10 cellular contexts compared by ENCODE assay signal in the genomic region with DNA sequence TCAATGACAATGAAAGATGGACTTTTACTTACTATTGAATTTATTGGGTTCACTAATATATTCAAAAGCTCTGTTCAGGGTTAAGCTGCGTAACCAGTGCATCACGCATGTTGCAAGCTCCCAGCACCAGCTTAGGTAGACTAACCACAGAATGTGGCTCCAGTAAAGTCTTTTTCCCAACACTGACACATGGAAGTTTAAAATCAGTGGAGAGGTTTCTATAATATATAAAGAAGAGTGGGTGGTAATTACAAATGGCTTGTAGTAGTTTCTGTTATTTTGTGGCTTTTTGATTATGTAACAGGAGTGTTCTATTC. TPM values are rescaled to one million over a fixed set of nuclear protein-coding genes. Genes with fewer than 3 reads are reported as not detected.
DNase-seq lines count a peak whose midpoint lies in the region; ATAC-seq and TF ChIP-seq lines count a peak whose summit lies in the region.
"Had no signal": no experiment of that assay in that cellular context is flagged by ENCODE, and none has a peak within 500 bp of the region (broad histone marks: within the 10 kb centered on the region; RNA-seq: fewer than 3 reads in every experiment).

No MANE protein-coding gene starts in this region.

- intact Hi-C loops in left ventricle myocardium inferior (cut with micrococcal nuclease) = loop anchor here (10.0 kb wide), 1 partner anchor 489 kb away; no protein-coding TSS in a partner anchor
- intact Hi-C loops in cardiac septum (cut with DNase I) = loop anchor here (5.0 kb wide), 1 partner anchor 76 kb away; no protein-coding TSS in a partner anchor
- intact Hi-C loops in breast epithelium (cut with DNase I; ENCODE audit: low total_unique reads) = no loop called here
- intact Hi-C loops in natural killer cell (cut with micrococcal nuclease) = no loop called here

- peaks cover 41 to 82% of the 10 kb centered on the region in 2 donors for H3K27me3 Mint-ChIP-seq in natural killer cell (ENCODE audit: low read depth in 2 of 2)

- H3K4me1 ChIP-seq in left ventricle myocardium inferior = peaks cover 86% of the 10 kb centered on the region
- H3K4me1 ChIP-seq in breast epithelium = no peaks in the 10 kb centered on the region

- H3K36me3 Mint-ChIP-seq in natural killer cell = no peaks in the 10 kb centered on the region

- H3K4me3 ChIP-seq in left ventricle myocardium inferior (peak overlapping the region; percentile 91), breast epithelium (peak overlapping the region in 2 of 3 donors; percentile 77 to 89)

- H3K27ac Mint-ChIP-seq in natural killer cell = no peak overlapping the region

- no peaks in the 10 kb centered on the region for H3K27me3 ChIP-seq in left ventricle myocardium inferior (ENCODE audit: low read depth)
- H3K27me3 ChIP-seq in breast epithelium = no peaks in the 10 kb centered on the region

- H3K36me3 ChIP-seq in left ventricle myocardium inferior (no peaks in the 10 kb centered on the region), breast epithelium (no peaks in the 10 kb centered on the region)

- H3K4me3 Mint-ChIP-seq in natural killer cell = peak overlapping the region; percentile 78

- DNase-seq in left ventricle myocardium inferior (no peak), cardiac septum (ENCODE audit: low spot score) (no peak), breast epithelium (ENCODE audit: low spot score in 2 of 2) (no peak), natural killer cell (no peak)
- DNase-seq: NCI-H146 had no signal

- no peaks in the 10 kb centered on the region for H3K9me3 Mint-ChIP-seq in natural killer cell

- ATAC-seq in natural killer cell (no peak), GM18505 (IDR thresholded peaks at IDR 0.05; ENCODE audit: unreplicated experiment) (no peak), HG02759 (IDR thresholded peaks at IDR 0.05; ENCODE audit: unreplicated experiment) (no peak), GM18519 (IDR thresholded peaks at IDR 0.05; ENCODE audit: low FRiP score, unreplicated experiment) (no peak), GM21447 (IDR thresholded peaks at IDR 0.05; ENCODE audit: unreplicated experiment) (no peak)

- TF ChIP-seq CTCF in left ventricle myocardium inferior (IDR thresholded peaks at IDR 0.05; ENCODE audit: borderline replicate concordance) (no peak), breast epithelium (IDR thresholded peaks at IDR 0.05) (no peak), natural killer cell (IDR thresholded peaks at IDR 0.05) (no peak)

- TF ChIP-seq POLR2A in breast epithelium (IDR thresholded peaks at IDR 0.05) = no peak
- no peak for TF ChIP-seq POLR2A in GM18505 (IDR thresholded peaks at IDR 0.05; ENCODE audit: borderline replicate concordance, extremely low read depth, insufficient read depth, insufficient read length)

- H3K9me3 ChIP-seq in left ventricle myocardium inferior (replicated peaks) = no peaks in the 10 kb centered on the region
- no peaks in the 10 kb centered on the region for H3K9me3 ChIP-seq in breast epithelium

- peak overlapping the region; percentile 85 for H3K27ac ChIP-seq in left ventricle myocardium inferior (replicated peaks)
- no peak overlapping the region for H3K27ac ChIP-seq in breast epithelium

- peaks cover 13 to 17% of the 10 kb centered on the region in 2 donors for H3K4me1 Mint-ChIP-seq in natural killer cell

RNA-seq across cellular contexts. Expression of gene PLCL1, which starts 1.9 kb away (rescaled TPM):
- 78.6 TPM for total RNA-seq in left ventricle myocardium inferior
- 82.5 TPM for total RNA-seq in cardiac septum
- 10 to 100 TPM in 2 of 3 donors, 1 to 10 TPM in 1; 6.6 to 11.3 (median 11.1) TPM for total RNA-seq in breast epithelium
- total RNA-seq in natural killer cell = 1 to 10 TPM in 2 of 3 donors, under 1 TPM in 1; 0.86 to 2.8 (median 1.1) TPM

RNA-seq across cellular contexts. Expression of gene BOLL, which starts 21.2 kb away (rescaled TPM):
- total RNA-seq in left ventricle myocardium inferior (not detected), cardiac septum (not detected), breast epithelium (under 1 TPM in 1 of 3 donors, not detected in 2; 0.29 TPM), natural killer cell (not detected)
- total RNA-seq: omental fat pad had no signal

Comparison
In these comparisons a context has a peak if more than half of its experiments do, and no peak if none do; other contexts are left out.
1. intact Hi-C loops: an anchor here in left ventricle myocardium inferior (10.0 kb wide) and cardiac septum (5.0 kb wide); none called in breast epithelium and natural killer cell.